8 cellular contexts compared by ENCODE assay signal in the genomic region with DNA sequence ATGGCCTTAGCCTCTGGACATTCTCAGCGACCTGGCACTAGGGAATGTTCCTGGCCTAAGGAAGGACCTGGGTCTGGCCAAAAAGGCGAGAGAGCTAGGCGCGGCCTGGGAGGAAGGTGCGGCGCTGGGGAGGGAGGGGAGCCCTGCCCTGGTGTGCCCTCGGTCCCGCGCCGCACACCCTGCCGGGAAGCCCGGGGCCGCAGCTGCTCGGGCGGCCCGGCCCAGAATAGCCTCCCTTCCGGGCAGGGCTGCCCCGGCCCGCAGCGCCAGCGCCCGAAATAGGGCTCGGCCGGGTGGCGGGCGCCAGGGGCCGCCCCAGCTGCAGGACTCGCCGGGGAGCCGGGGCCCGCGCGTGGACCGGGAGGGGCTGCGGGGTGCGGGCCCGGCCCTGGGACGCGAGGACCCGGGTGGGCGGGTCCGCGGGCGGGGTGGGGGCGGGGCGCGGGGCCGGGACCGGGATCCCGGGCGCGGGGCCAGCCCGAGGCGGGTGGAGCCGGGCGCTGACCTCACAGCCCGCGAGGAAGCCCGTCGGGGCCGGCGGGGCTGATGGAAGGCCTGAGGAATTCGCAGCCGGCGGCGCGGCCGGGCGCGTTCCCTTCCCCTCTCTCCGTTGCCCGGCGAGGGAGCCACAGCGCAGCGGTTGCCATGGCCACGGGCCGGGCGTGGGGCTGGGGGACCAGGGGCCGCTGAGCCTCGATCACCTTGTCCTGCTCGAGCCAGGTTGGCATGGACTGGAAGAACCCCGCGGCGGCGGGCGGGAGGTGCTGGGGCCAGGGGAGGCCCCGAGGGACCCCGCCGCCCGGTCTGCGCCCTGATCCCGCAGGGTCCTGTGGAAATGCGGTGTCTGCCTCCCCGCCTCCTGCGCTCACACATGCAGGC. TPM values are rescaled to one million over a fixed set of nuclear protein-coding genes. Genes with fewer than 3 reads are reported as not detected.
DNase-seq lines count a peak whose midpoint lies in the region; ATAC-seq lines count a peak whose summit lies in the region.

No MANE protein-coding gene starts in this region.

- H3K4me3 ChIP-seq in H7 (ENCODE audit: insufficient read depth, low read depth, low read length): peak overlapping the region; percentile 47

- no peak overlapping the region for H3K27ac Mint-ChIP-seq in activated naive CD4-positive, alpha-beta T cell treated with anti-CD3 and anti-CD28 coated beads, Interleukin-2, amount 10 ng/mL, durations not matched to agents 7 days and 5 days
- H3K27ac Mint-ChIP-seq in natural killer cell treated with Interleukin-12 subunit alpha and Interleukin-12 subunit beta and Interleukin-15 and Interleukin-18, amount 100 ng/mL, for 72 hours: peak overlapping the region in 1 of 2 donors; percentile 64

- no peak overlapping the region for H3K4me3 Mint-ChIP-seq in activated naive CD4-positive, alpha-beta T cell treated with anti-CD3 and anti-CD28 coated beads, Interleukin-2, amount 10 ng/mL, durations not matched to agents 7 days and 5 days
- peak overlapping the region; percentile 34 for H3K4me3 Mint-ChIP-seq in natural killer cell treated with Interleukin-12 subunit alpha and Interleukin-12 subunit beta and Interleukin-15 and Interleukin-18, amount 100 ng/mL, for 72 hours

- peaks cover 44% of the 10 kb centered on the region for H3K27me3 Mint-ChIP-seq in activated naive CD4-positive, alpha-beta T cell treated with anti-CD3 and anti-CD28 coated beads, Interleukin-2, amount 10 ng/mL, durations not matched to agents 7 days and 5 days
- no peaks in the 10 kb centered on the region for H3K27me3 Mint-ChIP-seq in natural killer cell treated with Interleukin-12 subunit alpha and Interleukin-12 subunit beta and Interleukin-15 and Interleukin-18, amount 100 ng/mL, for 72 hours

- ATAC-seq in natural killer cell treated with Interleukin-12 subunit alpha and Interleukin-12 subunit beta and Interleukin-15 and Interleukin-18, amount 100 ng/mL, for 72 hours: peak; percentile 71 to 82
- no peak for ATAC-seq in HG02798 (IDR thresholded peaks at IDR 0.05; ENCODE audit: poor library complexity, unreplicated experiment)
- no peak for ATAC-seq in HG03521 (IDR thresholded peaks at IDR 0.05; ENCODE audit: unreplicated experiment)

- H3K4me1 Mint-ChIP-seq in activated naive CD4-positive, alpha-beta T cell treated with anti-CD3 and anti-CD28 coated beads, Interleukin-2, amount 10 ng/mL, durations not matched to agents 7 days and 5 days: peaks cover 74% of the 10 kb centered on the region
- H3K4me1 Mint-ChIP-seq in natural killer cell treated with Interleukin-12 subunit alpha and Interleukin-12 subunit beta and Interleukin-15 and Interleukin-18, amount 100 ng/mL, for 72 hours (ENCODE audit: low read depth in 2 of 2): peaks cover 27 to 48% of the 10 kb centered on the region in 2 donors

- peaks cover 5% of the 10 kb centered on the region for H3K27me3 ChIP-seq in H7 (ENCODE audit: control insufficient read depth, insufficient read depth, low read length)

- CTCF ChIA-PET in activated naive CD4-positive, alpha-beta T cell treated with anti-CD3 and anti-CD28 coated beads, Interleukin-2, amount 10 ng/mL, durations not matched to agents 7 days and 5 days (lab: Charles Lee): interaction anchor here (1.0 to 1.1 kb wide), 2 partner anchors 75 to 90 kb away, joined by 3 read pairs; no protein-coding TSS in a partner anchor

- peak; percentile 89 for DNase-seq in AG08395 (ENCODE audit: low spot score)
- peak; percentile 95 for DNase-seq in H7
- peak; percentile 43 for DNase-seq in activated naive CD4-positive, alpha-beta T cell treated with anti-CD3 and anti-CD28 coated beads, Interleukin-2, amount 10 ng/mL, durations not matched to agents 7 days and 5 days
- peak; percentile 82 for DNase-seq in globus pallidus (ENCODE audit: low spot score)
- peak; percentile 69 for DNase-seq in natural killer cell treated with Interleukin-12 subunit alpha and Interleukin-12 subunit beta and Interleukin-15 and Interleukin-18, amount 100 ng/mL, for 72 hours (ENCODE audit: low spot score)
- no peak for DNase-seq in OCI-M2 (lab: John Stamatoyannopoulos, UW; ENCODE audit: unreplicated experiment)

- no peaks in the 10 kb centered on the region for H3K9me3 Mint-ChIP-seq in activated naive CD4-positive, alpha-beta T cell treated with anti-CD3 and anti-CD28 coated beads, Interleukin-2, amount 10 ng/mL, durations not matched to agents 7 days and 5 days
- H3K9me3 Mint-ChIP-seq in natural killer cell treated with Interleukin-12 subunit alpha and Interleukin-12 subunit beta and Interleukin-15 and Interleukin-18, amount 100 ng/mL, for 72 hours: no peaks in the 10 kb centered on the region

- H3K36me3 ChIP-seq in H7 (replicated peaks; ENCODE audit: control insufficient read depth, insufficient read depth, low read length): no peaks in the 10 kb centered on the region

- H3K36me3 Mint-ChIP-seq in activated naive CD4-positive, alpha-beta T cell treated with anti-CD3 and anti-CD28 coated beads, Interleukin-2, amount 10 ng/mL, durations not matched to agents 7 days and 5 days: no peaks in the 10 kb centered on the region
- no peaks in the 10 kb centered on the region for H3K36me3 Mint-ChIP-seq in natural killer cell treated with Interleukin-12 subunit alpha and Interleukin-12 subunit beta and Interleukin-15 and Interleukin-18, amount 100 ng/mL, for 72 hours

RNA-seq across cellular contexts. Expression of gene SOCS3, which starts 18.1 kb away (rescaled TPM):
- 13.3 and 26.9 TPM in 2 replicates for total RNA-seq in H7 (2014; rRNA removed; shearing (Covaris generic))
- 100 to 1,000 TPM; 110 to 156 TPM for total RNA-seq in natural killer cell treated with Interleukin-12 subunit alpha and Interleukin-12 subunit beta and Interleukin-15 and Interleukin-18, amount 100 ng/mL, for 72 hours

RNA-seq across cellular contexts. Expression of gene PGS1, which starts 36.7 kb away (rescaled TPM):
- 63.7 and 71.8 TPM in 2 replicates for total RNA-seq in H7 (2014; rRNA removed; shearing (Covaris generic))
- 100 to 1,000 TPM in 1 of 2 donors, 10 to 100 TPM in 1; 83.0 to 139 TPM for total RNA-seq in natural killer cell treated with Interleukin-12 subunit alpha and Interleukin-12 subunit beta and Interleukin-15 and Interleukin-18, amount 100 ng/mL, for 72 hours

Comparison
In these comparisons a context has a peak if more than half of its experiments do, and no peak if none do; other contexts are left out.
1. ATAC-seq: peak in natural killer cell treated with Interleukin-12 subunit alpha and Interleukin-12 subunit beta and Interleukin-15 and Interleukin-18, amount 100 ng/mL, for 72 hours (2 of 2); none in HG02798 (single experiment) and HG03521 (single experiment).